ENCODE assay signal across 7 cellular contexts in the genomic region with DNA sequence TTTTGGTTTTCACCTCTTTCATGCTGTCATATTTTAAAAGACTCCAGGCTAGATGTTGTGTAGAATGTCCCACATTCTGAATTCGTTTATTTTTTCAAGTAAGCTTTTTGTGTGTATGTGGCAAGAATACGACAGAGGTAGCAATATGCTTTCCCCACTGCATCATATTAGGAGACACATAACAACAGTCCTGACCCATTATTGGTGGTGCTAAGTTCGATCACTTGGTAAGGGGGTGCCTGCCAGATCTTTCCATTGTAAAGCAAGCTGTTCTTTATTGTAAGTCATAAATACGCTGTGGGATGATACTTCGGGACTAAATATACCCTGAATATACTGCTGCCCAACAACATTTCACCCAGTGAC. TPM values are rescaled to one million over a fixed set of nuclear protein-coding genes. Genes with fewer than 3 reads are reported as not detected.
DNase-seq lines count a peak whose midpoint lies in the region; ATAC-seq and TF ChIP-seq lines count a peak whose summit lies in the region.

No MANE protein-coding gene starts in this region.

- peak overlapping the region; percentile 83 for H3K4me2 ChIP-seq in OCI-LY7 (ENCODE audit: low read length)

- H3K4me3 ChIP-seq in OCI-LY7 (ENCODE audit: low read depth, low read length, poor library complexity, severe bottlenecking) (peak overlapping the region; percentile 82), esophagus muscularis mucosa (peak overlapping the region; percentile 91 to 100 (median 96)), ovary (peak overlapping the region; percentile 99)

- H3K79me2 ChIP-seq in OCI-LY7 (ENCODE audit: insufficient read depth, low read depth, low read length) = peaks cover 58% of the 10 kb centered on the region

- no peaks in the 10 kb centered on the region for H3K27me3 ChIP-seq in esophagus muscularis mucosa
- no peaks in the 10 kb centered on the region for H3K27me3 ChIP-seq in ovary

- CTCF ChIA-PET in OCI-LY7 (lab: Charles Lee; ENCODE audit: unreplicated experiment) = interaction anchor here (0.8 to 1.8 kb wide), 3 partner anchors 8 to 119 kb away, joined by 3 to 8 read pairs (median 3); no protein-coding TSS in a partner anchor

- H3K36me3 ChIP-seq in OCI-LY7 (ENCODE audit: insufficient read depth, low read length) (peaks cover 12% of the 10 kb centered on the region), esophagus muscularis mucosa (no peaks in the 10 kb centered on the region), ovary (no peaks in the 10 kb centered on the region)

- POLR2A ChIA-PET in OCI-LY7 (lab: Charles Lee) = interaction anchor here (0.6 to 4.1 kb wide), 19 partner anchors 9 to 109 kb away, joined by 3 to 47 read pairs (median 5); no protein-coding TSS in a partner anchor

- no peak for TF ChIP-seq CTCF in OCI-LY7 (conservative IDR thresholded peaks at IDR 0.05; ENCODE audit: low read length)
- TF ChIP-seq CTCF in esophagus muscularis mucosa (IDR thresholded peaks at IDR 0.05) = no peak
- no peak for TF ChIP-seq CTCF in ovary (IDR thresholded peaks at IDR 0.05)

- peak overlapping the region; percentile 32; the same call in 1 of the 2 replicates for H2AFZ ChIP-seq in OCI-LY7 (ENCODE audit: low read length)

- no peak for DNase-seq in OCI-LY7 (ENCODE audit: low spot score)
- DNase-seq in esophagus muscularis mucosa (ENCODE audit: extremely low spot score) = no peak
- no peak for DNase-seq in ovary
- no peak for DNase-seq in amniotic stem cell (lab: John Stamatoyannopoulos, UW)

- TF ChIP-seq POLR2A in esophagus muscularis mucosa (IDR thresholded peaks at IDR 0.05; ENCODE audit: low read depth) (no peak), ovary (IDR thresholded peaks at IDR 0.05) (no peak), GM18505 (IDR thresholded peaks at IDR 0.05; ENCODE audit: borderline replicate concordance, extremely low read depth, insufficient read depth, insufficient read length) (no peak)

- no peaks in the 10 kb centered on the region for H3K9me2 ChIP-seq in OCI-LY7 (ENCODE audit: insufficient read depth, low read length)

- TSS peak; percentile 96 for BruUV-seq in OCI-LY7 (replicated peaks; lab: Mats Ljungman, UMichigan)

- peaks cover 44% of the 10 kb centered on the region for H3K4me1 ChIP-seq in OCI-LY7 (ENCODE audit: insufficient read depth, low read length, poor library complexity, severe bottlenecking)
- H3K4me1 ChIP-seq in esophagus muscularis mucosa = peaks cover 9 to 39% (median 28%) of the 10 kb centered on the region in 4 donors
- H3K4me1 ChIP-seq in ovary (ENCODE audit: insufficient read depth) = no peaks in the 10 kb centered on the region

- ATAC-seq in GM21447 (IDR thresholded peaks at IDR 0.05; ENCODE audit: unreplicated experiment) = peak; percentile 2
- ATAC-seq in HG02798 (IDR thresholded peaks at IDR 0.05; ENCODE audit: poor library complexity, unreplicated experiment) = no peak
- no peak for ATAC-seq in GM18505 (IDR thresholded peaks at IDR 0.05; ENCODE audit: unreplicated experiment)

- TF ChIP-seq EP300 in esophagus muscularis mucosa (IDR thresholded peaks at IDR 0.05) (no peak), ovary (IDR thresholded peaks at IDR 0.05) (no peak)

- H3K27ac ChIP-seq in OCI-LY7 (ENCODE audit: low read depth, low read length, poor library complexity, severe bottlenecking) = peak overlapping the region; percentile 80
- peak overlapping the region; percentile 93 to 98 (median 96) for H3K27ac ChIP-seq in esophagus muscularis mucosa (replicated peaks in 1 of 4)
- peak overlapping the region; percentile 78 to 85 for H3K27ac ChIP-seq in ovary

- no peaks in the 10 kb centered on the region for H3K9me3 ChIP-seq in OCI-LY7 (ENCODE audit: low read length)
- no peaks in the 10 kb centered on the region for H3K9me3 ChIP-seq in esophagus muscularis mucosa
- no peaks in the 10 kb centered on the region for H3K9me3 ChIP-seq in ovary

- peaks cover 14% of the 10 kb centered on the region; the same call in 1 of the 2 replicates for H4K20me1 ChIP-seq in OCI-LY7 (ENCODE audit: insufficient read depth, low read length)

- WGBS in esophagus muscularis mucosa = 23% methylated on average over 5 of the region's 5 CpGs
- 13 to 18% (median 17%) methylated on average over 5 of the region's 5 CpGs for WGBS in ovary, 3 donors

- intact Hi-C loops in OCI-LY7 (cut with micrococcal nuclease; ENCODE audit: unreplicated experiment) = loop anchor here (1.0 to 5.0 kb wide), 6 partner anchors 14 to 229 kb away; no protein-coding TSS in a partner anchor
- intact Hi-C loops in esophagus muscularis mucosa (cut with DNase I) = loop anchor here (5.0 to 10.0 kb wide), 3 partner anchors 74 to 114 kb away; no protein-coding TSS in a partner anchor
- intact Hi-C loops in ovary (cut with DNase I) = loop anchor here in 2 of 4 donors (5.0 to 10.0 kb wide), 2 partner anchors 71 to 74 kb away; no protein-coding TSS in a partner anchor

RNA-seq across cellular contexts. Expression of gene NCOA3, which starts 0.6 kb away (rescaled TPM):
- 45.4 and 50.5 TPM in 2 replicates for total RNA-seq in OCI-LY7 (2014; rRNA removed; shearing (Covaris generic))
- total RNA-seq in OCI-LY7 (2022) (75.6 and 86.5 TPM in 2 replicates), esophagus muscularis mucosa (10 to 100 TPM; 25.7 to 51.4 (median 35.8) TPM), ovary (10 to 100 TPM; 19.9 to 32.4 (median 26.5) TPM)
- polyA plus RNA-seq in ovary = 10 to 100 TPM in 1 of 2 donors, 1 to 10 TPM in 1; 8.2 to 21.3 TPM
